In genomic region chr4:107993969-107994368, GRCh38 we compare ENCODE assay signal across 9 cellular contexts. TPM values are rescaled to one million over a fixed set of nuclear protein-coding genes. Genes with fewer than 3 reads are reported as not detected.
DNase-seq lines count a peak whose midpoint lies in the region; ATAC-seq and TF ChIP-seq lines count a peak whose summit lies in the region.
"Had no signal": no experiment of that assay in that cellular context is flagged by ENCODE, and none has a peak within 500 bp of the region (broad histone marks: within the 10 kb centered on the region; RNA-seq: fewer than 3 reads in every experiment).

No MANE protein-coding gene starts in this region.

- peaks cover 93% of the 10 kb centered on the region for H3K79me2 ChIP-seq in OCI-LY3 (ENCODE audit: low read length)

- H3K9me3 ChIP-seq in OCI-LY3 (ENCODE audit: insufficient read depth, low read length) (no peaks in the 10 kb centered on the region), lower lobe of right lung (no peaks in the 10 kb centered on the region)

- H3K4me1 ChIP-seq in OCI-LY3 (ENCODE audit: low read length) (peaks cover 46% of the 10 kb centered on the region), lower lobe of right lung (peaks cover 57% of the 10 kb centered on the region)

- peak; percentile 21 for ATAC-seq in GM19328 (IDR thresholded peaks at IDR 0.05; ENCODE audit: unreplicated experiment)
- ATAC-seq in HG02981 (IDR thresholded peaks at IDR 0.05; ENCODE audit: unreplicated experiment), result peak; percentile 23
- no peak for ATAC-seq in lower lobe of right lung

- intact Hi-C loops in lower lobe of right lung (cut with DNase I), result no loop called here

- H3K27me3 ChIP-seq in GM06990 (replicated peaks; ENCODE audit: control insufficient read depth, insufficient read depth, low read length) (no peaks in the 10 kb centered on the region), OCI-LY3 (ENCODE audit: low read depth, low read length) (no peaks in the 10 kb centered on the region), lower lobe of right lung (ENCODE audit: low read depth) (no peaks in the 10 kb centered on the region)

- TF ChIP-seq CTCF in GM06990 (IDR thresholded peaks at IDR 0.05; ENCODE audit: insufficient read depth, low read length, poor library complexity, severe bottlenecking) (no peak), OCI-LY3 (IDR thresholded peaks at IDR 0.05; ENCODE audit: low read depth, low read length) (no peak), lower lobe of right lung (IDR thresholded peaks at IDR 0.05) (no peak)

- H3K36me3 ChIP-seq in GM06990 (ENCODE audit: control insufficient read depth, insufficient read depth, low read length) (no peaks in the 10 kb centered on the region), OCI-LY3 (replicated peaks; ENCODE audit: low read depth, low read length) (peaks cover 35% of the 10 kb centered on the region), lower lobe of right lung (no peaks in the 10 kb centered on the region)

- peak overlapping the region; percentile 4; the same call in 1 of the 2 replicates for H3K4me3 ChIP-seq in GM06990 (replicated peaks; ENCODE audit: low read depth, low read length)
- H3K4me3 ChIP-seq in OCI-LY3 (ENCODE audit: low read length), result peak overlapping the region; percentile 60
- no peak overlapping the region for H3K4me3 ChIP-seq in lower lobe of right lung

- no peak overlapping the region for H2AFZ ChIP-seq in OCI-LY3 (ENCODE audit: low read depth, low read length)

- H3K27ac ChIP-seq in OCI-LY3 (ENCODE audit: low read length), result peak overlapping the region; percentile 38
- H3K27ac ChIP-seq in lower lobe of right lung, result no peak overlapping the region

- DNase-seq in GM06990 (ENCODE audit: extremely low read depth, insufficient read length), result peak; percentile 35
- no peak for DNase-seq in lower lobe of right lung
- no peak for DNase-seq in DMS79 treated with DMSO at 0.1 percent for 48 hours (lab: John Stamatoyannopoulos, UW)
- no peak for DNase-seq in effector CD8-positive, alpha-beta T cell (lab: John Stamatoyannopoulos, UW)
- DNase-seq in activated effector memory CD4-positive, alpha-beta T cell treated with anti-CD3 and anti-CD28 coated beads, Interleukin-2, amount 50 U/mL, for 16 hours, result no peak
- DNase-seq: endodermal cell had no signal

- H3K4me2 ChIP-seq in OCI-LY3 (ENCODE audit: low read length), result peak overlapping the region; percentile 70

- H4K20me1 ChIP-seq in OCI-LY3 (ENCODE audit: insufficient read depth, low read length), result peaks cover 64% of the 10 kb centered on the region

- H3K9ac ChIP-seq in OCI-LY3 (ENCODE audit: low read length), result peak overlapping the region; percentile 30

RNA-seq across cellular contexts. Expression of gene HADH, which starts 4.3 kb away (rescaled TPM):
- total RNA-seq in lower lobe of right lung, result 48.2 TPM

Comparison
In these comparisons a context has a peak if more than half of its experiments do, and no peak if none do; other contexts are left out.
1. ATAC-seq: peak in GM19328 (single experiment) and HG02981 (single experiment); none in lower lobe of right lung (0 of 2).